In genomic region chr12:52521175-52521574, GRCh38 we compare ENCODE assay signal across 1 cellular context.
TF ChIP-seq lines count a peak whose summit lies in the region.

No MANE protein-coding gene starts in this region.

TF ChIP-seq in GM23338, 12 proteins besides CTCF, POLR2A, EP300 and RAD21:
- no peak for TF ChIP-seq EZH2phosphoT487 (IDR thresholded peaks at IDR 0.05; ENCODE audit: unreplicated experiment)
- no peak for TF ChIP-seq JUNB (IDR thresholded peaks at IDR 0.05; ENCODE audit: unreplicated experiment)
- TF ChIP-seq ZNF331 (CRISPR knock-in tag; IDR thresholded peaks at IDR 0.05; ENCODE audit: low read depth): no peak
- no peak for TF ChIP-seq ZNF114 (CRISPR knock-in tag; IDR thresholded peaks at IDR 0.05)
- no peak for TF ChIP-seq POLR2AphosphoS5 (IDR thresholded peaks at IDR 0.05; ENCODE audit: low read depth)
- TF ChIP-seq, protein P1, sequence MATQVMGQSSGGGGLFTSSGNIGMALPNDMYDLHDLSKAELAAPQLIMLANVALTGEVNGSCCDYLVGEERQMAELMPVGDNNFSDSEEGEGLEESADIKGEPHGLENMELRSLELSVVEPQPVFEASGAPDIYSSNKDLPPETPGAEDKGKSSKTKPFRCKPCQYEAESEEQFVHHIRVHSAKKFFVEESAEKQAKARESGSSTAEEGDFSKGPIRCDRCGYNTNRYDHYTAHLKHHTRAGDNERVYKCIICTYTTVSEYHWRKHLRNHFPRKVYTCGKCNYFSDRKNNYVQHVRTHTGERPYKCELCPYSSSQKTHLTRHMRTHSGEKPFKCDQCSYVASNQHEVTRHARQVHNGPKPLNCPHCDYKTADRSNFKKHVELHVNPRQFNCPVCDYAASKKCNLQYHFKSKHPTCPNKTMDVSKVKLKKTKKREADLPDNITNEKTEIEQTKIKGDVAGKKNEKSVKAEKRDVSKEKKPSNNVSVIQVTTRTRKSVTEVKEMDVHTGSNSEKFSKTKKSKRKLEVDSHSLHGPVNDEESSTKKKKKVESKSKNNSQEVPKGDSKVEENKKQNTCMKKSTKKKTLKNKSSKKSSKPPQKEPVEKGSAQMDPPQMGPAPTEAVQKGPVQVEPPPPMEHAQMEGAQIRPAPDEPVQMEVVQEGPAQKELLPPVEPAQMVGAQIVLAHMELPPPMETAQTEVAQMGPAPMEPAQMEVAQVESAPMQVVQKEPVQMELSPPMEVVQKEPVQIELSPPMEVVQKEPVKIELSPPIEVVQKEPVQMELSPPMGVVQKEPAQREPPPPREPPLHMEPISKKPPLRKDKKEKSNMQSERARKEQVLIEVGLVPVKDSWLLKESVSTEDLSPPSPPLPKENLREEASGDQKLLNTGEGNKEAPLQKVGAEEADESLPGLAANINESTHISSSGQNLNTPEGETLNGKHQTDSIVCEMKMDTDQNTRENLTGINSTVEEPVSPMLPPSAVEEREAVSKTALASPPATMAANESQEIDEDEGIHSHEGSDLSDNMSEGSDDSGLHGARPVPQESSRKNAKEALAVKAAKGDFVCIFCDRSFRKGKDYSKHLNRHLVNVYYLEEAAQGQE (IDR thresholded peaks at IDR 0.05; ENCODE audit: unreplicated experiment): no peak
- TF ChIP-seq, protein P2, sequence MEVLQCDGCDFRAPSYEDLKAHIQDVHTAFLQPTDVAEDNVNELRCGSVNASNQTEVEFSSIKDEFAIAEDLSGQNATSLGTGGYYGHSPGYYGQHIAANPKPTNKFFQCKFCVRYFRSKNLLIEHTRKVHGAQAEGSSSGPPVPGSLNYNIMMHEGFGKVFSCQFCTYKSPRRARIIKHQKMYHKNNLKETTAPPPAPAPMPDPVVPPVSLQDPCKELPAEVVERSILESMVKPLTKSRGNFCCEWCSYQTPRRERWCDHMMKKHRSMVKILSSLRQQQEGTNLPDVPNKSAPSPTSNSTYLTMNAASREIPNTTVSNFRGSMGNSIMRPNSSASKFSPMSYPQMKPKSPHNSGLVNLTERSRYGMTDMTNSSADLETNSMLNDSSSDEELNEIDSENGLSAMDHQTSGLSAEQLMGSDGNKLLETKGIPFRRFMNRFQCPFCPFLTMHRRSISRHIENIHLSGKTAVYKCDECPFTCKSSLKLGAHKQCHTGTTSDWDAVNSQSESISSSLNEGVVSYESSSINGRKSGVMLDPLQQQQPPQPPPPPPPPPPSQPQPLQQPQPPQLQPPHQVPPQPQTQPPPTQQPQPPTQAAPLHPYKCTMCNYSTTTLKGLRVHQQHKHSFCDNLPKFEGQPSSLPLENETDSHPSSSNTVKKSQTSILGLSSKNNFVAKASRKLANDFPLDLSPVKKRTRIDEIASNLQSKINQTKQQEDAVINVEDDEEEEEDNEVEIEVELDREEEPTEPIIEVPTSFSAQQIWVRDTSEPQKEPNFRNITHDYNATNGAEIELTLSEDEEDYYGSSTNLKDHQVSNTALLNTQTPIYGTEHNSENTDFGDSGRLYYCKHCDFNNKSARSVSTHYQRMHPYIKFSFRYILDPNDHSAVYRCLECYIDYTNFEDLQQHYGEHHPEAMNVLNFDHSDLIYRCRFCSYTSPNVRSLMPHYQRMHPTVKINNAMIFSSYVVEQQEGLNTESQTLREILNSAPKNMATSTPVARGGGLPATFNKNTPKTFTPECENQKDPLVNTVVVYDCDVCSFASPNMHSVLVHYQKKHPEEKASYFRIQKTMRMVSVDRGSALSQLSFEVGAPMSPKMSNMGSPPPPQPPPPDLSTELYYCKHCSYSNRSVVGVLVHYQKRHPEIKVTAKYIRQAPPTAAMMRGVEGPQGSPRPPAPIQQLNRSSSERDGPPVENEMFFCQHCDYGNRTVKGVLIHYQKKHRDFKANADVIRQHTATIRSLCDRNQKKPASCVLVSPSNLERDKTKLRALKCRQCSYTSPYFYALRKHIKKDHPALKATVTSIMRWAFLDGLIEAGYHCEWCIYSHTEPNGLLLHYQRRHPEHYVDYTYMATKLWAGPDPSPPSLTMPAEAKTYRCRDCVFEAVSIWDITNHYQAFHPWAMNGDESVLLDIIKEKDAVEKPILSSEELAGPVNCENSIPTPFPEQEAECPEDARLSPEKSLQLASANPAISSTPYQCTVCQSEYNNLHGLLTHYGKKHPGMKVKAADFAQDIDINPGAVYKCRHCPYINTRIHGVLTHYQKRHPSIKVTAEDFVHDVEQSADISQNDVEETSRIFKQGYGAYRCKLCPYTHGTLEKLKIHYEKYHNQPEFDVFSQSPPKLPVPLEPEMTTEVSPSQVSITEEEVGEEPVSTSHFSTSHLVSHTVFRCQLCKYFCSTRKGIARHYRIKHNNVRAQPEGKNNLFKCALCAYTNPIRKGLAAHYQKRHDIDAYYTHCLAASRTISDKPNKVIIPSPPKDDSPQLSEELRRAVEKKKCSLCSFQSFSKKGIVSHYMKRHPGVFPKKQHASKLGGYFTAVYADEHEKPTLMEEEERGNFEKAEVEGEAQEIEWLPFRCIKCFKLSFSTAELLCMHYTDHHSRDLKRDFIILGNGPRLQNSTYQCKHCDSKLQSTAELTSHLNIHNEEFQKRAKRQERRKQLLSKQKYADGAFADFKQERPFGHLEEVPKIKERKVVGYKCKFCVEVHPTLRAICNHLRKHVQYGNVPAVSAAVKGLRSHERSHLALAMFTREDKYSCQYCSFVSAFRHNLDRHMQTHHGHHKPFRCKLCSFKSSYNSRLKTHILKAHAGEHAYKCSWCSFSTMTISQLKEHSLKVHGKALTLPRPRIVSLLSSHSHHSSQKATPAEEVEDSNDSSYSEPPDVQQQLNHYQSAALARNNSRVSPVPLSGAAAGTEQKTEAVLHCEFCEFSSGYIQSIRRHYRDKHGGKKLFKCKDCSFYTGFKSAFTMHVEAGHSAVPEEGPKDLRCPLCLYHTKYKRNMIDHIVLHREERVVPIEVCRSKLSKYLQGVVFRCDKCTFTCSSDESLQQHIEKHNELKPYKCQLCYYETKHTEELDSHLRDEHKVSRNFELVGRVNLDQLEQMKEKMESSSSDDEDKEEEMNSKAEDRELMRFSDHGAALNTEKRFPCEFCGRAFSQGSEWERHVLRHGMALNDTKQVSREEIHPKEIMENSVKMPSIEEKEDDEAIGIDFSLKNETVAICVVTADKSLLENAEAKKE (CRISPR knock-in tag; IDR thresholded peaks at IDR 0.05): no peak
- TF ChIP-seq, protein P3, sequence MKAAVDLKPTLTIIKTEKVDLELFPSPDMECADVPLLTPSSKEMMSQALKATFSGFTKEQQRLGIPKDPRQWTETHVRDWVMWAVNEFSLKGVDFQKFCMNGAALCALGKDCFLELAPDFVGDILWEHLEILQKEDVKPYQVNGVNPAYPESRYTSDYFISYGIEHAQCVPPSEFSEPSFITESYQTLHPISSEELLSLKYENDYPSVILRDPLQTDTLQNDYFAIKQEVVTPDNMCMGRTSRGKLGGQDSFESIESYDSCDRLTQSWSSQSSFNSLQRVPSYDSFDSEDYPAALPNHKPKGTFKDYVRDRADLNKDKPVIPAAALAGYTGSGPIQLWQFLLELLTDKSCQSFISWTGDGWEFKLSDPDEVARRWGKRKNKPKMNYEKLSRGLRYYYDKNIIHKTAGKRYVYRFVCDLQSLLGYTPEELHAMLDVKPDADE (IDR thresholded peaks at IDR 0.05): no peak
- no peak for TF ChIP-seq CREB1 (CRISPR knock-in tag; IDR thresholded peaks at IDR 0.05; ENCODE audit: low read depth)
- TF ChIP-seq NANOG (IDR thresholded peaks at IDR 0.05; ENCODE audit: borderline replicate concordance): no peak
- TF ChIP-seq EZH2 (IDR thresholded peaks at IDR 0.05; ENCODE audit: low read depth, unreplicated experiment): no peak
- TF ChIP-seq STAT1 (IDR thresholded peaks at IDR 0.05; ENCODE audit: unreplicated experiment): no peak
